ENCODE assay signal across 8 cellular contexts in the genomic region with DNA sequence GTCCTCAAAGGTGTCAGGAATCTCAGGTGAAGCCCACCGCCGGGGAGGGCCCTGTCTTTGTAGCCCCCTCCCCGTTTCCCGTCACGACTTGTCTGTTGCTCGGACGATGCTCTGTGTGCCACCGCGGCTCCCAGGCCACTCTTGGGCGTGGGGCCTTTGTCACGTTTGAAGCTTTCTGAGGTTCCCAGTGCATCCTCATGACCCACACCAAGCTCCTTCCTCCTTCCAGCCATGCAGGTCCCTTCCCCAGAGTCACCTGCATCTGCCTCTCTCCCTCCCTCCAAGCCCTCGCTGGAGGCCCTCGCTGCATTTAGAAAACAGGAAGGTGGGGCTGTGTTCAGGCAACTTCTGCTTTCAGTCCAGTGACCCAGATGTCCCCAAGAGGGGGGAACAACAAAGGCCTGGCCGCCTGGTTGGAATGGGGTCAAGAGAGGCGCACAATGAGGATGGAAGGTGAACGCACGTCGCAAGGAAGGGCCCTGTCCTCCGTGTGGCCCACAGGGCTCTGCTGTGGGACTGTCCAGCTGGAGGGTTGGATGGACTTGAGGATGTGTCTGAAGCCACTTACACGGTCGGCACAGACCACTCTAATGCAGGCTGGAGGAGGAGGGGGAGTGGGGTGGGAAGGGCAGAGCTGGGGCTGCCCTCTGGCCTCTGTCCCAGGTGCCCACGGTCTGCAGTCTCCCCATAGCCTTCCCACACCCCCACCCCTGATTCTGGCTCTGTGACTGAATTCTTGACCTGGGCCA. TPM values are rescaled to one million over a fixed set of nuclear protein-coding genes. Genes with fewer than 3 reads are reported as not detected.
A peak's percentile ranks its signal among the peaks of the same experiment; 100 is the strongest.
DNase-seq lines count a peak whose midpoint lies in the region; ATAC-seq and TF ChIP-seq lines count a peak whose summit lies in the region.

No MANE protein-coding gene starts in this region.

- no peak for TF ChIP-seq CTCF in brain (conservative IDR thresholded peaks at IDR 0.05)
- no peak for TF ChIP-seq CTCF in mucosa of descending colon (IDR thresholded peaks at IDR 0.05)

- DNase-seq in mucosa of descending colon (peak; percentile 41 to 73 (median 52)), NCI-H526 treated with DMSO at 0.1 percent for 48 hours (lab: John Stamatoyannopoulos, UW) (no peak), NCI-H1436 treated with DMSO at 0.1 percent for 48 hours (lab: John Stamatoyannopoulos, UW) (no peak), NCI-H2227 treated with DMSO at 0.1 percent for 48 hours (lab: John Stamatoyannopoulos, UW) (no peak)

- peaks cover 40% of the 10 kb centered on the region for H3K4me1 Mint-ChIP-seq in brain

- H4K20me1 ChIP-seq in BLaER1 treated with 17β-estradiol and CSF1 and Interleukin-3, amounts not matched to agents 10 nM and 100 nM = peaks cover 13 to 61% (median 46%) of the 10 kb centered on the region in 11 experiments; a peak in 21 of 22 replicates

- peaks cover 45 to 54% (median 48%) of the 10 kb centered on the region in 10 experiments for H3K4me1 ChIP-seq in BLaER1 treated with 17β-estradiol and CSF1 and Interleukin-3, amounts not matched to agents 10 nM and 100 nM
- peaks cover 12% of the 10 kb centered on the region for H3K4me1 ChIP-seq in mucosa of descending colon (ENCODE audit: low read depth)

- ATAC-seq in HG03175 (IDR thresholded peaks at IDR 0.05; ENCODE audit: unreplicated experiment) (peak; percentile 19), mucosa of descending colon (peak; percentile 28), GM21367 (IDR thresholded peaks at IDR 0.05; ENCODE audit: unreplicated experiment) (no peak)

- peak overlapping the region; percentile 91 to 98 (median 95) for H3K4me2 ChIP-seq in BLaER1 treated with 17β-estradiol and CSF1 and Interleukin-3, amounts not matched to agents 10 nM and 100 nM

- peak overlapping the region; percentile 1 to 81 (median 70); a peak in 20 of 22 replicates for H3K27ac ChIP-seq in BLaER1 treated with 17β-estradiol and CSF1 and Interleukin-3, amounts not matched to agents 10 nM and 100 nM

- H3K9ac ChIP-seq in BLaER1 treated with 17β-estradiol and CSF1 and Interleukin-3, amounts not matched to agents 10 nM and 100 nM = peak overlapping the region; percentile 37 to 74 (median 66); a peak in 20 of 22 replicates

- no peaks in the 10 kb centered on the region for H3K27me3 ChIP-seq in BLaER1 treated with 17β-estradiol and CSF1 and Interleukin-3, amounts not matched to agents 10 nM and 100 nM

- H3K36me3 ChIP-seq in BLaER1 treated with 17β-estradiol and CSF1 and Interleukin-3, amounts not matched to agents 10 nM and 100 nM = peaks cover 26 to 54% (median 50%) of the 10 kb centered on the region in 11 experiments
- no peaks in the 10 kb centered on the region for H3K36me3 ChIP-seq in mucosa of descending colon (ENCODE audit: low read depth)

- peak overlapping the region in 9 of 10 experiments; percentile 9 to 60 (median 37); a peak in 14 of 20 replicates for H3K4me3 ChIP-seq in BLaER1 treated with 17β-estradiol and CSF1 and Interleukin-3, amounts not matched to agents 10 nM and 100 nM
- H3K4me3 ChIP-seq in mucosa of descending colon = no peak overlapping the region

- peak overlapping the region; percentile 51 to 91 (median 70) for H3K27ac Mint-ChIP-seq in brain

- no peaks in the 10 kb centered on the region for H3K36me3 Mint-ChIP-seq in brain

- H3K9me3 Mint-ChIP-seq in brain = peaks cover 0 to 3% (median 0%) of the 10 kb centered on the region in 5 experiments

- H3K4me3 Mint-ChIP-seq in brain = peak overlapping the region in 2 of 5 experiments; percentile 30 to 32

- no peaks in the 10 kb centered on the region for H3K9me3 ChIP-seq in BLaER1 treated with 17β-estradiol and CSF1 and Interleukin-3, amounts not matched to agents 10 nM and 100 nM (replicated peaks in 1 of 11)
- no peaks in the 10 kb centered on the region for H3K9me3 ChIP-seq in mucosa of descending colon

- H3K27me3 Mint-ChIP-seq in brain = peaks cover 11% of the 10 kb centered on the region

- intact Hi-C loops in mucosa of descending colon (cut with DNase I, micrococcal nuclease) = no loop called here

RNA-seq across cellular contexts. Expression of a gene that starts 59.8 kb away (rescaled TPM):
- polyA plus RNA-seq in brain (ENCODE audit: insufficient read depth, low read depth, low replicate concordance) = not detected
- total RNA-seq in mucosa of descending colon = not detected

Comparison
In these comparisons a context has a peak if more than half of its experiments do, and no peak if none do; other contexts are left out.
1. DNase-seq: peak in mucosa of descending colon (3 of 3); none in NCI-H526 treated with DMSO at 0.1 percent for 48 hours (single experiment), NCI-H1436 treated with DMSO at 0.1 percent for 48 hours (single experiment) and NCI-H2227 treated with DMSO at 0.1 percent for 48 hours (single experiment).